Comparison of ENCODE assay signal across 1 cellular context in genomic region chr3:14126017-14126902, GRCh38.
TF ChIP-seq lines count a peak whose summit lies in the region.

No MANE protein-coding gene starts in this region.

TF ChIP-seq in HepG2, 621 proteins besides CTCF, POLR2A, EP300 and RAD21:
- 0 out of 2 replicates have a peak, but pooled peaks have one; percentile 28 for TF ChIP-seq ZNF780A (CRISPR knock-in tag; IDR thresholded peaks at IDR 0.05)
- 0 out of 2 replicates have a peak, but pooled peaks have one; percentile 1 for TF ChIP-seq ZFP37 (CRISPR knock-in tag; IDR thresholded peaks at IDR 0.05; ENCODE audit: borderline replicate concordance)
- 0 out of 2 replicates have a peak, but pooled peaks have one; percentile 32 for TF ChIP-seq DZIP1 (CRISPR knock-in tag; IDR thresholded peaks at IDR 0.05)
- peak; percentile 30 for TF ChIP-seq JARID2 (CRISPR knock-in tag; IDR thresholded peaks at IDR 0.05; ENCODE audit: insufficient replicate concordance)
- TF ChIP-seq ZNF224 (CRISPR knock-in tag; IDR thresholded peaks at IDR 0.05): no peak
